ENCODE assay signal across 8 cellular contexts in the genomic region with DNA sequence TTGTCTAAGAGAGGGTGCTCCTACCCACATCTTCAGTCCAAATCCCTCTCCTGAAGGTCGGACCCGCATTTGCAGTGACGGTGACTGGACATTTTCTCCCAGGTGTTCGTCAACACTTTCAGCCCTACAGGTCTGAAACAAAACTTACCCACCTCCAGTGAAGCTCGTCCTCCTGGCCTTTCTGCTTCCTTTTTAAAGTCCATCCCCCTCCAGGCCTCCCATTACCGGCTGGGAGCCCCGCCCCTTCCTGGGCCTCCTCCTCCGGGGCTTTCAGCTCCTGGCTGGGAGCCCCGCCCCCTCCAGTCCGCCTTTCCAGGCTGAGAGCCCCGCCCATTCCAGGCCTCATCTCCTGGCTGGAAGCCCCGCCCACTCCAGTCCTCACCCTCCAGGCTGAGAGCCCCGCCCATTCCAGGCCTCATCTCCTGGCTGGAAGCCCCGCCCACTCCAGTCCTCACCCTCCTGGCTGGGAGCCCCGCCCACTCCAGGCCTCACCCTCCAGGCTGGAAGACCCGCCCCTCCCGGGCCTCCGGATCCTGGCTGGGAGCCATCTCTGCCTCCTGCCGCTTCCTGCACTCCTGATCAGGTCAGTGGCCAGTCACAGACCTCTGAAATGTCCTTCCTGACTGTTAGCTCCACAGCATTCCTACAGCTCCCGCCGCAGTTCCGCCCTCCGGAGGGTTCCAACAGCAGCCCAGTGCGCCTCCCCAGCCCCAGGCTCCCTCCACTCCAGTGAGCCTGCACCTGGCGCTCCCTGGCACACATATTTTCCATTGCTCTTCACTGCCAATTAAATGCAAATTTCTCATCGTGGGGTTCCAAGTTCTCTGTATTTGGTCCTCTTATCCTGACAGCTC.
DNase-seq lines count a peak whose midpoint lies in the region; ATAC-seq and TF ChIP-seq lines count a peak whose summit lies in the region.

No MANE protein-coding gene starts in this region.

- no peaks in the 10 kb centered on the region for H3K9me3 ChIP-seq in mucosa of stomach (ENCODE audit: control insufficient read depth, low read length)

- ATAC-seq in activated CD4-positive, CD25-positive, alpha-beta regulatory T cell treated with anti-CD3 and anti-CD28 coated beads, Interleukin-2, amount 50 U/mL, for 24 hours, result no peak

- peak overlapping the region; percentile 58 for H3K9ac ChIP-seq in mucosa of stomach (ENCODE audit: low read length)

- H3K36me3 ChIP-seq in mucosa of stomach (ENCODE audit: control insufficient read depth, insufficient read depth, low read length), result no peaks in the 10 kb centered on the region

- TF ChIP-seq POLR2A in erythroblast (IDR thresholded peaks at IDR 0.05; ENCODE audit: low read length), result peak; percentile 74

- H3K4me3 ChIP-seq in mucosa of stomach (ENCODE audit: low read length), result peak overlapping the region; percentile 33

- H3K4me1 ChIP-seq in mucosa of stomach (ENCODE audit: control insufficient read depth, insufficient read depth, low read length), result peaks cover 64% of the 10 kb centered on the region

- DNase-seq in activated CD4-positive, alpha-beta T cell treated with anti-CD3 and anti-CD28 coated beads for 48 hours, result peak; percentile 39
- no peak for DNase-seq in activated CD4-positive, alpha-beta T cell treated with anti-CD3 and anti-CD28 coated beads for 1 hour
- DNase-seq in NCI-H1694 (lab: John Stamatoyannopoulos, UW) (peak; percentile 86), SW480 (ENCODE audit: low spot score) (peak; percentile 95), erythroblast (lab: John Stamatoyannopoulos, UW) (peak; percentile 98), AG08396 (ENCODE audit: low spot score) (no peak)

- no peaks in the 10 kb centered on the region for H3K27me3 ChIP-seq in mucosa of stomach (ENCODE audit: control insufficient read depth, insufficient read depth, low read length)

Comparison
In these comparisons a context has a peak if more than half of its experiments do, and no peak if none do; other contexts are left out.
1. DNase-seq: peak in activated CD4-positive, alpha-beta T cell treated with anti-CD3 and anti-CD28 coated beads for 48 hours (single experiment), NCI-H1694 (single experiment), SW480 (single experiment) and erythroblast (2 of 2); none in activated CD4-positive, alpha-beta T cell treated with anti-CD3 and anti-CD28 coated beads for 1 hour (single experiment) and AG08396 (single experiment).